8 cellular contexts compared by ENCODE assay signal in genomic region chr12:47725893-47726292, GRCh38. TPM values are rescaled to one million over a fixed set of nuclear protein-coding genes. Genes with fewer than 3 reads are reported as not detected.
DNase-seq lines count a peak whose midpoint lies in the region; ATAC-seq and TF ChIP-seq lines count a peak whose summit lies in the region.

No MANE protein-coding gene starts in this region.

- H3K4me3 ChIP-seq in SJCRH30, result no peak overlapping the region

- H3K9me3 Mint-ChIP-seq in chondrocyte (ENCODE audit: low read depth), result no peaks in the 10 kb centered on the region

- no peak for TF ChIP-seq CTCF in chondrocyte (IDR thresholded peaks at IDR 0.05)

- H3K36me3 ChIP-seq in SJCRH30, result no peaks in the 10 kb centered on the region

- ATAC-seq in GM21390 (IDR thresholded peaks at IDR 0.05; ENCODE audit: unreplicated experiment) (peak; percentile 90), HG03520 (IDR thresholded peaks at IDR 0.05; ENCODE audit: unreplicated experiment) (peak; percentile 60)

- in situ Hi-C loops in ACHN (cut with HindIII; ENCODE audit: low pct_ligation_motif_present, low pct_unique_long_range_greater_than_20kb, low sequenced_read_pairs), result no loop called here

- H3K27me3 ChIP-seq in SJCRH30, result no peaks in the 10 kb centered on the region

- no peaks in the 10 kb centered on the region for H3K9me3 ChIP-seq in SJCRH30 (replicated peaks)

- H3K4me1 ChIP-seq in SJCRH30, result peaks cover 28% of the 10 kb centered on the region

- H3K4me3 Mint-ChIP-seq in chondrocyte (ENCODE audit: unreplicated experiment), result no peak overlapping the region

- no peak overlapping the region for H3K27ac Mint-ChIP-seq in chondrocyte (ENCODE audit: unreplicated experiment)

- H3K36me3 Mint-ChIP-seq in chondrocyte (ENCODE audit: low read depth), result peaks cover 3% of the 10 kb centered on the region

- peaks cover 4% of the 10 kb centered on the region for H3K27me3 Mint-ChIP-seq in chondrocyte (ENCODE audit: low read depth)

- DNase-seq in GM04503 (ENCODE audit: low read depth) (peak; percentile 70), fibroblast of gingiva (ENCODE audit: low read depth) (peak; percentile 83), NCI-H1048 (lab: John Stamatoyannopoulos, UW) (no peak), SJCRH30 (no peak), ACHN (no peak), chondrocyte (ENCODE audit: low spot score) (no peak)

- H3K4me1 Mint-ChIP-seq in chondrocyte (ENCODE audit: low read depth), result peaks cover 19% of the 10 kb centered on the region

- H3K27ac ChIP-seq in SJCRH30, result no peak overlapping the region

RNA-seq across cellular contexts. Expression of gene ENDOU, which starts 0.6 kb away (rescaled TPM):
- total RNA-seq in SJCRH30 (2014; rRNA removed; shearing (Covaris generic)), result not detected in 2 replicates
- not detected in 3 replicates for total RNA-seq in chondrocyte

RNA-seq across cellular contexts. Expression of gene RPAP3, which starts 20.1 kb away (rescaled TPM):
- total RNA-seq in SJCRH30 (2014; rRNA removed; shearing (Covaris generic)), result 56.4 and 70.0 TPM in 2 replicates
- total RNA-seq in chondrocyte, result 23.8 to 35.8 TPM (median 26.1 TPM) in 3 replicates

RNA-seq across cellular contexts. Expression of gene RAPGEF3, which starts 32.8 kb away (rescaled TPM):
- 0.49 and 0.68 TPM in 2 replicates for total RNA-seq in SJCRH30 (2014; rRNA removed; shearing (Covaris generic))
- total RNA-seq in chondrocyte, result 1.3 to 1.8 TPM (median 1.3 TPM) in 3 replicates

RNA-seq across cellular contexts. Expression of gene SLC48A1, which starts 47.1 kb away (rescaled TPM):
- total RNA-seq in SJCRH30 (2014; rRNA removed; shearing (Covaris generic)), result 1.1 and 1.4 TPM in 2 replicates
- 11.4 to 18.4 TPM (median 11.5 TPM) in 3 replicates for total RNA-seq in chondrocyte

Comparison
In these comparisons a context has a peak if more than half of its experiments do, and no peak if none do; other contexts are left out.
1. DNase-seq: peak in GM04503 (single experiment) and fibroblast of gingiva (single experiment); none in NCI-H1048 (single experiment), SJCRH30 (0 of 2), ACHN (single experiment) and chondrocyte (single experiment).